In the genomic region with DNA sequence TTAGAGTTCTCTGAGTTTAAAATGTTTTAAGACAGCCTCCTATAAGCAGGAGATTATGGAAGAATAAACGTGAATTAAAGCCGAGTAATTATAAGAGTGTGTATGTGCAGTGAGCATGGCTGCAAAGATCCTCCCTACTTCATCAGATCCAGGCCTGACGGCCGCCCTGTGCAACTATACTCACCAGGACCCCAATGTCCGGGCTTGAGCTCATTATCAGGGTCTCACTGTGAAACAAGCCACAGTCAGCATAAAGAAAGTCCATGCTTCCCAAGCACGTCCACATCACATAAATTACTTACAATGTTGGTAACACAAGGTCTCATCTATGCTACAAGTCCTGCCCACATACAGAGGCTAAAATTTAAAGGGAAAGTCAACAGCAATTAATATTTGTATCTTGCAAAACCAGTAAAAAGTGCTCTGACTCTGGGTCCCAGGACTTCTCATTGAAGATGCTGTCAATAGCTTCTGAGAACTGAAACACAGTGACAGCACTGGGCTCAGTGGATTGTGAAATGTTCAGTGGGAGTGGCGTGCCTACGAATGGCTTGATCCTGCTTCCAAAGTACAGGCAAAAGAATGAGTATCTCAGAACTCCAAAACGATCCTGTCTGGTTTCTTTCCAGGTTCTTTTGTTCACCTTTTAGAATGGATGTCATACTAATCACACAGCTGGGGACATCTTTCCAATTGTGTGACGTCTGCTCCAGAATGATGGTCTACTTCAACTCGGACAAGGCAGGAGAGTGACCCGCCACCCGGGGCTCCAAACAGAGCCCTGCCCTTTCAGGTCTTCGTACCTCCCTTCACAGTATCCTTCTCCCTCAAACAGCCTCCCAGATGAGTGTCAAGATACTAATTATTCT, we compare ENCODE assay signal across 11 cellular contexts.
DNase-seq lines count a peak whose midpoint lies in the region; ATAC-seq and TF ChIP-seq lines count a peak whose summit lies in the region.
"Had no signal": no experiment of that assay in that cellular context is flagged by ENCODE, and none has a peak within 500 bp of the region (broad histone marks: within the 10 kb centered on the region; RNA-seq: fewer than 3 reads in every experiment).

No MANE protein-coding gene starts in this region.

- H3K27ac Mint-ChIP-seq in IgD-negative memory B cell = peak overlapping the region in 2 of 3 donors; percentile 89 to 98
- H3K27ac Mint-ChIP-seq in chondrocyte (ENCODE audit: unreplicated experiment) = peak overlapping the region; percentile 100
- no peak overlapping the region for H3K27ac Mint-ChIP-seq in activated CD4-positive, alpha-beta T cell treated with anti-CD3 and anti-CD28 coated beads, Interleukin-2, amount 10 ng/mL, durations not matched to agents 24 days and 14 days

- H3K4me1 ChIP-seq in lower lobe of right lung (peaks cover 86% of the 10 kb centered on the region), subcutaneous abdominal adipose tissue (ENCODE audit: control insufficient read depth in 5 of 5, insufficient read depth in 5 of 5, low read length in 5 of 5) (peaks cover 30 to 73% (median 56%) of the 10 kb centered on the region in 5 donors)

- H3K36me3 Mint-ChIP-seq in IgD-negative memory B cell (peaks cover 3% of the 10 kb centered on the region), chondrocyte (ENCODE audit: low read depth) (peaks cover 6% of the 10 kb centered on the region)
- H3K36me3 Mint-ChIP-seq in activated CD4-positive, alpha-beta T cell treated with anti-CD3 and anti-CD28 coated beads, Interleukin-2, amount 10 ng/mL, durations not matched to agents 24 days and 14 days (ENCODE audit: low read depth) = no peaks in the 10 kb centered on the region

- peak overlapping the region in 1 of 5 donors; percentile 50 for H3K9ac ChIP-seq in subcutaneous abdominal adipose tissue (ENCODE audit: low read length in 5 of 5)

- H3K9me3 ChIP-seq in lower lobe of right lung (no peaks in the 10 kb centered on the region), subcutaneous abdominal adipose tissue (ENCODE audit: control insufficient read depth in 5 of 5, low read length in 5 of 5) (no peaks in the 10 kb centered on the region)

- ATAC-seq in lower lobe of right lung = peak; percentile 48 to 51
- ATAC-seq in GM18909 (IDR thresholded peaks at IDR 0.05; ENCODE audit: poor library complexity, unreplicated experiment) = no peak

- no peak overlapping the region for H3K4me3 ChIP-seq in lower lobe of right lung
- H3K4me3 ChIP-seq in subcutaneous abdominal adipose tissue (ENCODE audit: low read depth in 1 of 5, low read length in 5 of 5) = no peak overlapping the region

- TF ChIP-seq CTCF in chondrocyte (IDR thresholded peaks at IDR 0.05) = no peak
- no peak for TF ChIP-seq CTCF in lower lobe of right lung (IDR thresholded peaks at IDR 0.05)

- no peaks in the 10 kb centered on the region for H3K36me3 ChIP-seq in lower lobe of right lung
- no peaks in the 10 kb centered on the region for H3K36me3 ChIP-seq in subcutaneous abdominal adipose tissue (ENCODE audit: control insufficient read depth in 5 of 5, insufficient read depth in 5 of 5, low read length in 5 of 5)

- H3K4me1 Mint-ChIP-seq in IgD-negative memory B cell (peaks cover 55 to 71% (median 58%) of the 10 kb centered on the region in 3 donors), chondrocyte (ENCODE audit: low read depth) (peaks cover 78% of the 10 kb centered on the region)
- peaks cover 28% of the 10 kb centered on the region for H3K4me1 Mint-ChIP-seq in activated CD4-positive, alpha-beta T cell treated with anti-CD3 and anti-CD28 coated beads, Interleukin-2, amount 10 ng/mL, durations not matched to agents 24 days and 14 days

- intact Hi-C loops in lower lobe of right lung (cut with DNase I) = no loop called here
- intact Hi-C loops in activated CD4-positive, alpha-beta T cell treated with anti-CD3 and anti-CD28 coated beads, Interleukin-2, amount 10 ng/mL, durations not matched to agents 24 days and 14 days (cut with micrococcal nuclease) = no loop called here

- H3K27me3 Mint-ChIP-seq in IgD-negative memory B cell = no peaks in the 10 kb centered on the region
- H3K27me3 Mint-ChIP-seq in chondrocyte (ENCODE audit: low read depth) = no peaks in the 10 kb centered on the region
- no peaks in the 10 kb centered on the region for H3K27me3 Mint-ChIP-seq in activated CD4-positive, alpha-beta T cell treated with anti-CD3 and anti-CD28 coated beads, Interleukin-2, amount 10 ng/mL, durations not matched to agents 24 days and 14 days

- peak overlapping the region in 3 of 4 donors; percentile 0 to 54 (median 50) for H3K4me3 Mint-ChIP-seq in IgD-negative memory B cell
- H3K4me3 Mint-ChIP-seq in chondrocyte (ENCODE audit: unreplicated experiment) = peak overlapping the region; percentile 37
- H3K4me3 Mint-ChIP-seq in activated CD4-positive, alpha-beta T cell treated with anti-CD3 and anti-CD28 coated beads, Interleukin-2, amount 10 ng/mL, durations not matched to agents 24 days and 14 days = no peak overlapping the region

- DNase-seq in chondrocyte (ENCODE audit: low spot score) (no peak), lower lobe of right lung (peak; percentile 65), COLO829 (ENCODE audit: low spot score) (no peak), NCI-H510A (lab: John Stamatoyannopoulos, UW) (no peak)
- no peak for DNase-seq in activated CD4-positive, alpha-beta T cell treated with anti-CD3 and anti-CD28 coated beads, Interleukin-2, amount 10 ng/mL, durations not matched to agents 24 days and 14 days
- DNase-seq: NCI-H1436; retina; stimulated activated naive CD4-positive, alpha-beta T cell treated with Interleukin-2 at 50 U/mL for 16 hours had no signal

- H3K9me3 Mint-ChIP-seq in IgD-negative memory B cell = no peaks in the 10 kb centered on the region
- no peaks in the 10 kb centered on the region for H3K9me3 Mint-ChIP-seq in chondrocyte (ENCODE audit: low read depth)
- H3K9me3 Mint-ChIP-seq in activated CD4-positive, alpha-beta T cell treated with anti-CD3 and anti-CD28 coated beads, Interleukin-2, amount 10 ng/mL, durations not matched to agents 24 days and 14 days = no peaks in the 10 kb centered on the region

- H3K27me3 ChIP-seq in lower lobe of right lung (ENCODE audit: low read depth) = no peaks in the 10 kb centered on the region
- H3K27me3 ChIP-seq in subcutaneous abdominal adipose tissue (ENCODE audit: control insufficient read depth in 5 of 5, insufficient read depth in 4 of 5, low read length in 5 of 5) = no peaks in the 10 kb centered on the region

- H3K27ac ChIP-seq in lower lobe of right lung (peak overlapping the region; percentile 86), subcutaneous abdominal adipose tissue (ENCODE audit: low read depth, low read length) (peak overlapping the region; percentile 88)
